Comparison of ENCODE assay signal across 17 cellular contexts in genomic region chr4:121651597-121651996, GRCh38.
"Had no signal": no experiment of that assay in that cellular context is flagged by ENCODE, and none has a peak within 500 bp of the region (broad histone marks: within the 10 kb centered on the region; RNA-seq: fewer than 3 reads in every experiment).

No MANE protein-coding gene starts in this region.

- H3K4me1 Mint-ChIP-seq: nephron; stimulated activated effector memory CD8-positive, alpha-beta T cell treated with anti-CD3 and anti-CD28 coated beads, Interleukin-12 subunit alpha, Interleukin-12 subunit beta, amount 100 ng/mL, for 72 hours had no signal

- H3K36me3 Mint-ChIP-seq: activated naive CD8-positive, alpha-beta T cell; stimulated activated effector memory CD8-positive, alpha-beta T cell treated with anti-CD3 and anti-CD28 coated beads, Interleukin-12 subunit alpha, Interleukin-12 subunit beta, amount 100 ng/mL, for 72 hours had no signal

- H3K27ac Mint-ChIP-seq: activated naive CD8-positive, alpha-beta T cell; dendritic cell treated with granulocyte-macrophage colony-stimulating factor and Interleukin-4, amounts not matched to agents 40 ng/mL and 50 ng/mL, for 4 days; nephron; stimulated activated effector memory CD8-positive, alpha-beta T cell treated with anti-CD3 and anti-CD28 coated beads, Interleukin-12 subunit alpha, Interleukin-12 subunit beta, amount 100 ng/mL, for 72 hours had no signal

- H3K27me3 Mint-ChIP-seq: dendritic cell treated with granulocyte-macrophage colony-stimulating factor and Interleukin-4, amounts not matched to agents 40 ng/mL and 50 ng/mL, for 4 days had no signal

- DNase-seq: activated CD4-positive, alpha-beta T cell treated with anti-CD3 and anti-CD28 coated beads for 1 hour; activated CD4-positive, alpha-beta T cell treated with anti-CD3 and anti-CD28 coated beads, Interleukin-2, amount 50 U/mL, for 4 hours; cerebellar nuclear complex; effector CD8-positive, alpha-beta T cell; gastrocnemius medialis; head of caudate nucleus; kidney; midbrain; posterior cingulate gyrus; sigmoid colon; stimulated activated CD4-positive, alpha-beta T cell treated with anti-CD3 and anti-CD28 coated beads, Interleukin-4, amount 100 ng/mL, for 24 hours had no signal

- ATAC-seq: esophagus mucosa; gastrocnemius medialis; left lobe of liver; stimulated activated effector memory CD8-positive, alpha-beta T cell treated with anti-CD3 and anti-CD28 coated beads, Interleukin-12 subunit alpha, Interleukin-12 subunit beta, amount 100 ng/mL, for 72 hours had no signal

- H3K9me3 Mint-ChIP-seq: dendritic cell treated with granulocyte-macrophage colony-stimulating factor and Interleukin-4, amounts not matched to agents 40 ng/mL and 50 ng/mL, for 4 days; nephron; stimulated activated effector memory CD8-positive, alpha-beta T cell treated with anti-CD3 and anti-CD28 coated beads, Interleukin-12 subunit alpha, Interleukin-12 subunit beta, amount 100 ng/mL, for 72 hours had no signal

- H3K4me3 Mint-ChIP-seq: activated naive CD8-positive, alpha-beta T cell; dendritic cell treated with granulocyte-macrophage colony-stimulating factor and Interleukin-4, amounts not matched to agents 40 ng/mL and 50 ng/mL, for 4 days; nephron; stimulated activated effector memory CD8-positive, alpha-beta T cell treated with anti-CD3 and anti-CD28 coated beads, Interleukin-12 subunit alpha, Interleukin-12 subunit beta, amount 100 ng/mL, for 72 hours had no signal
